Comparison of ENCODE assay signal across 33 cellular contexts in the genomic region with DNA sequence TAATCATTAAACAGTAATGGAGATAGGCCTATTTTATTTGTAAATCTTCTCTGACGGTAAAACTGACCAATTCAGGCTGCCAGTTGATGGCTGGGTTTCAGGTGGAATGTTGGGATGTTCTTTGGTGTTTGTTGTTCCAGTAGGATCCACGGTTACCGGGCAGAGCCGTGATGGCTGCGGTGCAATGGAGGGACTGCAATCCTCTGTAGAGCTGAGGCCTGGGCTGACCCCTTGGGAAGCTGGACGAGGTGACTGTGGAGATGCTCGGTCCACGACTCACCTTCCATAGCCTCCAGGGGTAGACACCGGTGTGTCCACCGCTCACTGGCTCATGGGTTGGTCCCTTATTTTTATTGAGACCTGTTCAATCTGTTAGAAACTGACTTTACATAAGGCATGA. TPM values are rescaled to one million over a fixed set of nuclear protein-coding genes. Genes with fewer than 3 reads are reported as not detected.
DNase-seq lines count a peak whose midpoint lies in the region; ATAC-seq, FAIRE-seq and TF ChIP-seq lines count a peak whose summit lies in the region.
"Had no signal": no experiment of that assay in that cellular context is flagged by ENCODE, and none has a peak within 500 bp of the region (broad histone marks: within the 10 kb centered on the region; RNA-seq: fewer than 3 reads in every experiment).

No MANE protein-coding gene starts in this region.

- peaks cover 1% of the 10 kb centered on the region for H3K27me3 Mint-ChIP-seq in GM23338 (ENCODE audit: insufficient read depth, low read depth, poor library complexity)
- H3K27me3 Mint-ChIP-seq in chondrocyte (ENCODE audit: low read depth) = no peaks in the 10 kb centered on the region
- H3K27me3 Mint-ChIP-seq: activated naive CD8-positive, alpha-beta T cell treated with anti-CD3 and anti-CD28 coated beads, Interleukin-2, amount 10 ng/mL, durations not matched to agents 7 days and 5 days; CD4-positive, alpha-beta T cell had no signal

- no peak overlapping the region for H2AFZ ChIP-seq in GM23338

- H3K4me3 Mint-ChIP-seq in GM23338 = no peak overlapping the region
- H3K4me3 Mint-ChIP-seq in chondrocyte (ENCODE audit: unreplicated experiment) = no peak overlapping the region
- H3K4me3 Mint-ChIP-seq: activated naive CD8-positive, alpha-beta T cell treated with anti-CD3 and anti-CD28 coated beads, Interleukin-2, amount 10 ng/mL, durations not matched to agents 7 days and 5 days; CD4-positive, alpha-beta T cell; nephron had no signal

- no peak for FAIRE-seq in RCC 7860 (lab: Jason Lieb, UNC)
- FAIRE-seq: A204.1, HepG2 had no signal

- H3K4me1 Mint-ChIP-seq in GM23338 = peaks cover 23% of the 10 kb centered on the region
- no peaks in the 10 kb centered on the region for H3K4me1 Mint-ChIP-seq in chondrocyte (ENCODE audit: low read depth)
- H3K4me1 Mint-ChIP-seq: nephron had no signal

- peak; percentile 19 for DNase-seq in A172 (ENCODE audit: low spot score)
- peak; percentile 37 for DNase-seq in GM23338 (ENCODE audit: low spot score)
- DNase-seq in RCC 7860 (ENCODE audit: low spot score) = peak; percentile 24
- peak; percentile 37 for DNase-seq in kidney tubule cell (ENCODE audit: low spot score)
- no peak for DNase-seq in chondrocyte (ENCODE audit: low spot score)
- DNase-seq in NCI-H187 (lab: John Stamatoyannopoulos, UW) = no peak
- no peak for DNase-seq in OCI-M2 (lab: John Stamatoyannopoulos, UW; ENCODE audit: unreplicated experiment)
- DNase-seq: activated CD4-positive, CD25-positive, alpha-beta regulatory T cell; activated gamma-delta T cell treated with Interleukin-2 at 50 U/mL for 16 hours; activated naive CD8-positive, alpha-beta T cell treated with anti-CD3 and anti-CD28 coated beads, Interleukin-2, amount 10 ng/mL, durations not matched to agents 7 days and 5 days; activated T-cell treated with anti-CD3 and anti-CD28 coated beads, Interleukin-2, amount 50 U/mL, for 48 hours; AML-193; aorta; CD4-positive, alpha-beta T cell; cortex of kidney; erythroblast; H7; Kasumi-1; kidney glomerular epithelial cell; NCI-H446 treated with DMSO at 0.1 percent for 48 hours; NCI-H82; ovary; retina; stimulated activated naive CD8-positive, alpha-beta T cell treated with anti-CD3 and anti-CD28 coated beads, Interleukin-15, Interleukin-2, amounts not matched to agents 100 U/mL and 50 U/mL, for 24 hours; upper lobe of right lung had no signal

- no peak overlapping the region for H3K4me2 ChIP-seq in GM23338
- H3K4me2 ChIP-seq: smooth muscle cell had no signal

- peaks cover 8% of the 10 kb centered on the region for H3K4me1 ChIP-seq in GM23338 (ENCODE audit: insufficient read depth)
- H3K4me1 ChIP-seq: upper lobe of right lung had no signal

- peaks cover 4% of the 10 kb centered on the region for H3K36me3 Mint-ChIP-seq in GM23338 (ENCODE audit: low read depth)
- no peaks in the 10 kb centered on the region for H3K36me3 Mint-ChIP-seq in chondrocyte (ENCODE audit: low read depth)

- H3K27me3 ChIP-seq in GM23338 (ENCODE audit: insufficient read depth) = no peaks in the 10 kb centered on the region
- H3K27me3 ChIP-seq: heart left ventricle, ovary, upper lobe of right lung had no signal

- H3K9me3 Mint-ChIP-seq in GM23338 (peaks cover under 1% of the 10 kb centered on the region; the same call in 1 of the 3 replicates), chondrocyte (ENCODE audit: low read depth) (no peaks in the 10 kb centered on the region)
- H3K9me3 Mint-ChIP-seq: activated naive CD8-positive, alpha-beta T cell treated with anti-CD3 and anti-CD28 coated beads, Interleukin-2, amount 10 ng/mL, durations not matched to agents 7 days and 5 days; CD4-positive, alpha-beta T cell; nephron had no signal

- H3F3A ChIP-seq in GM23338 (replicated peaks; ENCODE audit: low read depth) = no peaks in the 10 kb centered on the region

- H3K36me3 ChIP-seq in GM23338 (ENCODE audit: insufficient read depth) = no peaks in the 10 kb centered on the region
- H3K36me3 ChIP-seq: heart left ventricle, ovary, upper lobe of right lung had no signal

- H3K9me2 ChIP-seq in GM23338 (ENCODE audit: insufficient read depth) = no peaks in the 10 kb centered on the region

- H3K79me2 ChIP-seq in GM23338 (replicated peaks; ENCODE audit: insufficient read depth) = no peaks in the 10 kb centered on the region

- no peak overlapping the region for H3K27ac ChIP-seq in GM23338 (ENCODE audit: low read depth)
- H3K27ac ChIP-seq: heart left ventricle, ovary, SK-N-MC, upper lobe of right lung had no signal

- no peak overlapping the region for H3K4me3 ChIP-seq in GM23338
- H3K4me3 ChIP-seq: heart left ventricle, lung, ovary, SK-N-MC, smooth muscle cell, upper lobe of right lung had no signal

- H4K20me1 ChIP-seq in GM23338 (replicated peaks; ENCODE audit: insufficient read depth) = no peaks in the 10 kb centered on the region

- ATAC-seq in GM23338 (no peak), HG03460 (IDR thresholded peaks at IDR 0.05; ENCODE audit: unreplicated experiment) (no peak)
- ATAC-seq: heart left ventricle; HepG2; stimulated activated naive CD8-positive, alpha-beta T cell treated with anti-CD3 and anti-CD28 coated beads, Interleukin-15, Interleukin-2, amounts not matched to agents 100 U/mL and 50 U/mL, for 24 hours; upper lobe of right lung had no signal

- TF ChIP-seq CTCF in GM23338 (conservative IDR thresholded peaks at IDR 0.05; ENCODE audit: low read depth in 2 of 2) = no peak
- TF ChIP-seq CTCF in chondrocyte (IDR thresholded peaks at IDR 0.05) = no peak

- no peak overlapping the region for H3K27ac Mint-ChIP-seq in GM23338
- H3K27ac Mint-ChIP-seq in chondrocyte (ENCODE audit: unreplicated experiment) = no peak overlapping the region
- H3K27ac Mint-ChIP-seq: activated naive CD8-positive, alpha-beta T cell treated with anti-CD3 and anti-CD28 coated beads, Interleukin-2, amount 10 ng/mL, durations not matched to agents 7 days and 5 days; CD4-positive, alpha-beta T cell; nephron had no signal

TF ChIP-seq in GM23338, 12 proteins besides CTCF, POLR2A, EP300 and RAD21 (continues in another document):
- TF ChIP-seq JUNB (IDR thresholded peaks at IDR 0.05; ENCODE audit: unreplicated experiment) (no peak), EZH2 (IDR thresholded peaks at IDR 0.05; ENCODE audit: low read depth, unreplicated experiment) (no peak), EZH2phosphoT487 (IDR thresholded peaks at IDR 0.05; ENCODE audit: unreplicated experiment) (no peak)
- TF ChIP-seq, protein P1, sequence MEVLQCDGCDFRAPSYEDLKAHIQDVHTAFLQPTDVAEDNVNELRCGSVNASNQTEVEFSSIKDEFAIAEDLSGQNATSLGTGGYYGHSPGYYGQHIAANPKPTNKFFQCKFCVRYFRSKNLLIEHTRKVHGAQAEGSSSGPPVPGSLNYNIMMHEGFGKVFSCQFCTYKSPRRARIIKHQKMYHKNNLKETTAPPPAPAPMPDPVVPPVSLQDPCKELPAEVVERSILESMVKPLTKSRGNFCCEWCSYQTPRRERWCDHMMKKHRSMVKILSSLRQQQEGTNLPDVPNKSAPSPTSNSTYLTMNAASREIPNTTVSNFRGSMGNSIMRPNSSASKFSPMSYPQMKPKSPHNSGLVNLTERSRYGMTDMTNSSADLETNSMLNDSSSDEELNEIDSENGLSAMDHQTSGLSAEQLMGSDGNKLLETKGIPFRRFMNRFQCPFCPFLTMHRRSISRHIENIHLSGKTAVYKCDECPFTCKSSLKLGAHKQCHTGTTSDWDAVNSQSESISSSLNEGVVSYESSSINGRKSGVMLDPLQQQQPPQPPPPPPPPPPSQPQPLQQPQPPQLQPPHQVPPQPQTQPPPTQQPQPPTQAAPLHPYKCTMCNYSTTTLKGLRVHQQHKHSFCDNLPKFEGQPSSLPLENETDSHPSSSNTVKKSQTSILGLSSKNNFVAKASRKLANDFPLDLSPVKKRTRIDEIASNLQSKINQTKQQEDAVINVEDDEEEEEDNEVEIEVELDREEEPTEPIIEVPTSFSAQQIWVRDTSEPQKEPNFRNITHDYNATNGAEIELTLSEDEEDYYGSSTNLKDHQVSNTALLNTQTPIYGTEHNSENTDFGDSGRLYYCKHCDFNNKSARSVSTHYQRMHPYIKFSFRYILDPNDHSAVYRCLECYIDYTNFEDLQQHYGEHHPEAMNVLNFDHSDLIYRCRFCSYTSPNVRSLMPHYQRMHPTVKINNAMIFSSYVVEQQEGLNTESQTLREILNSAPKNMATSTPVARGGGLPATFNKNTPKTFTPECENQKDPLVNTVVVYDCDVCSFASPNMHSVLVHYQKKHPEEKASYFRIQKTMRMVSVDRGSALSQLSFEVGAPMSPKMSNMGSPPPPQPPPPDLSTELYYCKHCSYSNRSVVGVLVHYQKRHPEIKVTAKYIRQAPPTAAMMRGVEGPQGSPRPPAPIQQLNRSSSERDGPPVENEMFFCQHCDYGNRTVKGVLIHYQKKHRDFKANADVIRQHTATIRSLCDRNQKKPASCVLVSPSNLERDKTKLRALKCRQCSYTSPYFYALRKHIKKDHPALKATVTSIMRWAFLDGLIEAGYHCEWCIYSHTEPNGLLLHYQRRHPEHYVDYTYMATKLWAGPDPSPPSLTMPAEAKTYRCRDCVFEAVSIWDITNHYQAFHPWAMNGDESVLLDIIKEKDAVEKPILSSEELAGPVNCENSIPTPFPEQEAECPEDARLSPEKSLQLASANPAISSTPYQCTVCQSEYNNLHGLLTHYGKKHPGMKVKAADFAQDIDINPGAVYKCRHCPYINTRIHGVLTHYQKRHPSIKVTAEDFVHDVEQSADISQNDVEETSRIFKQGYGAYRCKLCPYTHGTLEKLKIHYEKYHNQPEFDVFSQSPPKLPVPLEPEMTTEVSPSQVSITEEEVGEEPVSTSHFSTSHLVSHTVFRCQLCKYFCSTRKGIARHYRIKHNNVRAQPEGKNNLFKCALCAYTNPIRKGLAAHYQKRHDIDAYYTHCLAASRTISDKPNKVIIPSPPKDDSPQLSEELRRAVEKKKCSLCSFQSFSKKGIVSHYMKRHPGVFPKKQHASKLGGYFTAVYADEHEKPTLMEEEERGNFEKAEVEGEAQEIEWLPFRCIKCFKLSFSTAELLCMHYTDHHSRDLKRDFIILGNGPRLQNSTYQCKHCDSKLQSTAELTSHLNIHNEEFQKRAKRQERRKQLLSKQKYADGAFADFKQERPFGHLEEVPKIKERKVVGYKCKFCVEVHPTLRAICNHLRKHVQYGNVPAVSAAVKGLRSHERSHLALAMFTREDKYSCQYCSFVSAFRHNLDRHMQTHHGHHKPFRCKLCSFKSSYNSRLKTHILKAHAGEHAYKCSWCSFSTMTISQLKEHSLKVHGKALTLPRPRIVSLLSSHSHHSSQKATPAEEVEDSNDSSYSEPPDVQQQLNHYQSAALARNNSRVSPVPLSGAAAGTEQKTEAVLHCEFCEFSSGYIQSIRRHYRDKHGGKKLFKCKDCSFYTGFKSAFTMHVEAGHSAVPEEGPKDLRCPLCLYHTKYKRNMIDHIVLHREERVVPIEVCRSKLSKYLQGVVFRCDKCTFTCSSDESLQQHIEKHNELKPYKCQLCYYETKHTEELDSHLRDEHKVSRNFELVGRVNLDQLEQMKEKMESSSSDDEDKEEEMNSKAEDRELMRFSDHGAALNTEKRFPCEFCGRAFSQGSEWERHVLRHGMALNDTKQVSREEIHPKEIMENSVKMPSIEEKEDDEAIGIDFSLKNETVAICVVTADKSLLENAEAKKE (CRISPR knock-in tag; IDR thresholded peaks at IDR 0.05) = no peak

RNA-seq across cellular contexts. Expression of a gene that starts 42.5 kb away (rescaled TPM):
- 11.1 and 19.4 TPM in 2 replicates for total RNA-seq in A172 (2014; rRNA removed; shearing (Covaris generic))
- 54.6 and 59.6 TPM in 2 replicates for total RNA-seq in GM23338 (2014; rRNA removed; shearing (Covaris generic))
- 22.8 and 29.4 TPM in 2 replicates for polyA plus RNA-seq in GM23338 (2016; fragmentation: Nextera tagmentation; extraction: Ambion mirVana)
- total RNA-seq in chondrocyte = 2.3 to 6.5 TPM (median 2.9 TPM) in 3 replicates

Comparison
In these comparisons a context has a peak if more than half of its experiments do, and no peak if none do; other contexts are left out.
1. DNase-seq: peak in A172 (single experiment), GM23338 (single experiment), RCC 7860 (single experiment) and kidney tubule cell (single experiment); none in chondrocyte (single experiment), NCI-H187 (0 of 2) and OCI-M2 (single experiment).